In genomic region chr14:21940887-21941855, GRCh38 we compare ENCODE assay signal across 9 cellular contexts.
A peak's percentile ranks its signal among the peaks of the same experiment; 100 is the strongest.
DNase-seq lines count a peak whose midpoint lies in the region; ATAC-seq and TF ChIP-seq lines count a peak whose summit lies in the region.
"Had no signal": no experiment of that assay in that cellular context is flagged by ENCODE, and none has a peak within 500 bp of the region (broad histone marks: within the 10 kb centered on the region; RNA-seq: fewer than 3 reads in every experiment).

No MANE protein-coding gene starts in this region.

- peak; percentile 38 for TF ChIP-seq CTCF in fibroblast of the aortic adventitia (IDR thresholded peaks at IDR 0.05; ENCODE audit: insufficient read depth, low read length)

- DNase-seq in COLO668 (lab: John Stamatoyannopoulos, UW; ENCODE audit: unreplicated experiment) (peak; percentile 5), HT1080 (ENCODE audit: low read depth) (peak; percentile 44), fibroblast of the aortic adventitia (ENCODE audit: low read depth) (no peak), NCI-H1092 (lab: John Stamatoyannopoulos, UW) (no peak)
- DNase-seq in activated CD4-positive, alpha-beta T cell treated with anti-CD3 and anti-CD28 coated beads, Interleukin-2, amount 10 ng/mL, durations not matched to agents 24 days and 14 days = peak; percentile 76
- DNase-seq in stimulated activated naive CD8-positive, alpha-beta T cell treated with anti-CD3 and anti-CD28 coated beads, Interleukin-15, amount 100 ng/mL, for 72 hours = peak; percentile 26 to 31

- ATAC-seq in stimulated activated naive CD8-positive, alpha-beta T cell treated with anti-CD3 and anti-CD28 coated beads, Interleukin-15, amount 100 ng/mL, for 72 hours = peak; percentile 83
- no peak for ATAC-seq in stimulated activated memory B cell treated with anti-CD40 and anti-IgM and Interleukin-4, amounts not matched to agents 10 μg/mL and 1 μg/mL and 100 μg/mL, for 72 hours
- no peak for ATAC-seq in HG02588 (IDR thresholded peaks at IDR 0.05; ENCODE audit: unreplicated experiment)

- H3K36me3 Mint-ChIP-seq in activated CD4-positive, alpha-beta T cell treated with anti-CD3 and anti-CD28 coated beads, Interleukin-2, amount 10 ng/mL, durations not matched to agents 24 days and 14 days (ENCODE audit: low read depth) = no peaks in the 10 kb centered on the region
- H3K36me3 Mint-ChIP-seq in stimulated activated memory B cell treated with anti-CD40 and anti-IgM and Interleukin-4, amounts not matched to agents 10 μg/mL and 1 μg/mL and 100 μg/mL, for 72 hours = no peaks in the 10 kb centered on the region
- H3K36me3 Mint-ChIP-seq: IgD-negative memory B cell had no signal

- peak overlapping the region; percentile 83 for H3K27ac Mint-ChIP-seq in activated CD4-positive, alpha-beta T cell treated with anti-CD3 and anti-CD28 coated beads, Interleukin-2, amount 10 ng/mL, durations not matched to agents 24 days and 14 days
- peak overlapping the region; percentile 55 to 94 for H3K27ac Mint-ChIP-seq in stimulated activated naive CD8-positive, alpha-beta T cell treated with anti-CD3 and anti-CD28 coated beads, Interleukin-15, amount 100 ng/mL, for 72 hours
- H3K27ac Mint-ChIP-seq in stimulated activated memory B cell treated with anti-CD40 and anti-IgM and Interleukin-4, amounts not matched to agents 10 μg/mL and 1 μg/mL and 100 μg/mL, for 72 hours = no peak overlapping the region
- H3K27ac Mint-ChIP-seq: IgD-negative memory B cell had no signal

- H3K27me3 Mint-ChIP-seq in activated CD4-positive, alpha-beta T cell treated with anti-CD3 and anti-CD28 coated beads, Interleukin-2, amount 10 ng/mL, durations not matched to agents 24 days and 14 days = peaks cover 34% of the 10 kb centered on the region
- H3K27me3 Mint-ChIP-seq in stimulated activated naive CD8-positive, alpha-beta T cell treated with anti-CD3 and anti-CD28 coated beads, Interleukin-15, amount 100 ng/mL, for 72 hours = no peaks in the 10 kb centered on the region
- H3K27me3 Mint-ChIP-seq in stimulated activated memory B cell treated with anti-CD40 and anti-IgM and Interleukin-4, amounts not matched to agents 10 μg/mL and 1 μg/mL and 100 μg/mL, for 72 hours = peaks cover 35% of the 10 kb centered on the region

- H3K4me3 Mint-ChIP-seq in activated CD4-positive, alpha-beta T cell treated with anti-CD3 and anti-CD28 coated beads, Interleukin-2, amount 10 ng/mL, durations not matched to agents 24 days and 14 days = peak overlapping the region; percentile 83
- peak overlapping the region; percentile 45 to 86 for H3K4me3 Mint-ChIP-seq in stimulated activated naive CD8-positive, alpha-beta T cell treated with anti-CD3 and anti-CD28 coated beads, Interleukin-15, amount 100 ng/mL, for 72 hours
- no peak overlapping the region for H3K4me3 Mint-ChIP-seq in stimulated activated memory B cell treated with anti-CD40 and anti-IgM and Interleukin-4, amounts not matched to agents 10 μg/mL and 1 μg/mL and 100 μg/mL, for 72 hours
- H3K4me3 Mint-ChIP-seq: IgD-negative memory B cell had no signal

- peaks cover 19% of the 10 kb centered on the region for H3K4me1 Mint-ChIP-seq in activated CD4-positive, alpha-beta T cell treated with anti-CD3 and anti-CD28 coated beads, Interleukin-2, amount 10 ng/mL, durations not matched to agents 24 days and 14 days
- peaks cover 19% of the 10 kb centered on the region for H3K4me1 Mint-ChIP-seq in stimulated activated naive CD8-positive, alpha-beta T cell treated with anti-CD3 and anti-CD28 coated beads, Interleukin-15, amount 100 ng/mL, for 72 hours
- peaks cover 6% of the 10 kb centered on the region for H3K4me1 Mint-ChIP-seq in stimulated activated memory B cell treated with anti-CD40 and anti-IgM and Interleukin-4, amounts not matched to agents 10 μg/mL and 1 μg/mL and 100 μg/mL, for 72 hours
- H3K4me1 Mint-ChIP-seq: IgD-negative memory B cell had no signal

- intact Hi-C loops in activated CD4-positive, alpha-beta T cell treated with anti-CD3 and anti-CD28 coated beads, Interleukin-2, amount 10 ng/mL, durations not matched to agents 24 days and 14 days (cut with micrococcal nuclease) = loop anchor here (5.0 kb wide), 1 partner anchor 36 kb away; no protein-coding TSS in a partner anchor

- H3K9me3 Mint-ChIP-seq in activated CD4-positive, alpha-beta T cell treated with anti-CD3 and anti-CD28 coated beads, Interleukin-2, amount 10 ng/mL, durations not matched to agents 24 days and 14 days = no peaks in the 10 kb centered on the region
- no peaks in the 10 kb centered on the region for H3K9me3 Mint-ChIP-seq in stimulated activated naive CD8-positive, alpha-beta T cell treated with anti-CD3 and anti-CD28 coated beads, Interleukin-15, amount 100 ng/mL, for 72 hours
- no peaks in the 10 kb centered on the region for H3K9me3 Mint-ChIP-seq in stimulated activated memory B cell treated with anti-CD40 and anti-IgM and Interleukin-4, amounts not matched to agents 10 μg/mL and 1 μg/mL and 100 μg/mL, for 72 hours
- H3K9me3 Mint-ChIP-seq: IgD-negative memory B cell had no signal

- H3K4me3 ChIP-seq in fibroblast of the aortic adventitia (ENCODE audit: low read depth, low read length) = no peak overlapping the region

Comparison
In these comparisons a context has a peak if more than half of its experiments do, and no peak if none do; other contexts are left out.
1. DNase-seq: peak in COLO668 (single experiment), HT1080 (single experiment), activated CD4-positive, alpha-beta T cell treated with anti-CD3 and anti-CD28 coated beads, Interleukin-2, amount 10 ng/mL, durations not matched to agents 24 days and 14 days (single experiment) and stimulated activated naive CD8-positive, alpha-beta T cell treated with anti-CD3 and anti-CD28 coated beads, Interleukin-15, amount 100 ng/mL, for 72 hours (2 of 2); none in fibroblast of the aortic adventitia (single experiment) and NCI-H1092 (single experiment).